Comparison of ENCODE assay signal across 8 cellular contexts in genomic region chr18:8478166-8478967, GRCh38.
DNase-seq lines count a peak whose midpoint lies in the region; ATAC-seq and TF ChIP-seq lines count a peak whose summit lies in the region.

No MANE protein-coding gene starts in this region.

- H3K4me1 ChIP-seq in esophagus muscularis mucosa = no peaks in the 10 kb centered on the region
- H3K4me1 ChIP-seq in thyroid gland = no peaks in the 10 kb centered on the region

- H3K36me3 Mint-ChIP-seq in natural killer cell treated with Interleukin-12 subunit alpha and Interleukin-12 subunit beta and Interleukin-15 and Interleukin-18, amount 100 ng/mL, for 72 hours = no peaks in the 10 kb centered on the region

- H3K27me3 Mint-ChIP-seq in natural killer cell treated with Interleukin-12 subunit alpha and Interleukin-12 subunit beta and Interleukin-15 and Interleukin-18, amount 100 ng/mL, for 72 hours = peaks cover 23 to 24% of the 10 kb centered on the region in 2 donors

- H3K9me3 ChIP-seq in esophagus muscularis mucosa = no peaks in the 10 kb centered on the region
- no peaks in the 10 kb centered on the region for H3K9me3 ChIP-seq in thyroid gland

- no peak overlapping the region for H3K27ac Mint-ChIP-seq in natural killer cell treated with Interleukin-12 subunit alpha and Interleukin-12 subunit beta and Interleukin-15 and Interleukin-18, amount 100 ng/mL, for 72 hours

- H3K4me3 Mint-ChIP-seq in natural killer cell treated with Interleukin-12 subunit alpha and Interleukin-12 subunit beta and Interleukin-15 and Interleukin-18, amount 100 ng/mL, for 72 hours = no peak overlapping the region

- TF ChIP-seq POLR2A in esophagus muscularis mucosa (IDR thresholded peaks at IDR 0.05; ENCODE audit: low read depth) = no peak
- no peak for TF ChIP-seq POLR2A in thyroid gland (IDR thresholded peaks at IDR 0.05)

- H3K4me1 Mint-ChIP-seq in natural killer cell treated with Interleukin-12 subunit alpha and Interleukin-12 subunit beta and Interleukin-15 and Interleukin-18, amount 100 ng/mL, for 72 hours (ENCODE audit: low read depth in 2 of 2) = peaks cover 0 to 8% of the 10 kb centered on the region in 2 donors

- no peak overlapping the region for H3K4me3 ChIP-seq in esophagus muscularis mucosa
- no peak overlapping the region for H3K4me3 ChIP-seq in thyroid gland (replicated peaks in 1 of 3)

- peak; percentile 7 to 60 for DNase-seq in NCI-H524 (lab: John Stamatoyannopoulos, UW)
- DNase-seq in NCI-H524 treated with DMSO at 0.1 percent for 48 hours (lab: John Stamatoyannopoulos, UW) = no peak
- peak; percentile 42 for DNase-seq in NCI-H460 (ENCODE audit: extremely low read depth, low read depth)
- peak; percentile 77 for DNase-seq in activated CD8-positive, alpha-beta memory T cell treated with anti-CD3 and anti-CD28 coated beads for 24 hours
- no peak for DNase-seq in esophagus muscularis mucosa (ENCODE audit: extremely low spot score)
- no peak for DNase-seq in natural killer cell treated with Interleukin-12 subunit alpha and Interleukin-12 subunit beta and Interleukin-15 and Interleukin-18, amount 100 ng/mL, for 72 hours (ENCODE audit: low spot score)
- peak; percentile 44 to 58 for DNase-seq in thyroid gland

- TF ChIP-seq CTCF in esophagus muscularis mucosa (IDR thresholded peaks at IDR 0.05) (peak; percentile 55 to 86 (median 66)), thyroid gland (IDR thresholded peaks at IDR 0.05) (peak; percentile 60 to 88 (median 69))

- intact Hi-C loops in esophagus muscularis mucosa (cut with DNase I) (no loop called here), thyroid gland (cut with DNase I) (no loop called here)

- H3K27ac ChIP-seq in esophagus muscularis mucosa (replicated peaks in 1 of 4) (no peak overlapping the region), thyroid gland (no peak overlapping the region)

- peaks cover 0 to 16% (median 0%) of the 10 kb centered on the region in 4 donors for H3K27me3 ChIP-seq in esophagus muscularis mucosa
- H3K27me3 ChIP-seq in thyroid gland = no peaks in the 10 kb centered on the region

- no peak for TF ChIP-seq EP300 in esophagus muscularis mucosa (IDR thresholded peaks at IDR 0.05)

- H3K36me3 ChIP-seq in esophagus muscularis mucosa = no peaks in the 10 kb centered on the region
- H3K36me3 ChIP-seq in thyroid gland = no peaks in the 10 kb centered on the region

- 66% methylated on average over 14 of the region's 14 CpGs for WGBS in esophagus muscularis mucosa
- 51 to 53% methylated on average over 14 of the region's 14 CpGs for WGBS in thyroid gland, 2 donors

- peak; percentile 86 for ATAC-seq in HG02759 (IDR thresholded peaks at IDR 0.05; ENCODE audit: unreplicated experiment)
- peak; percentile 62 to 68 for ATAC-seq in natural killer cell treated with Interleukin-12 subunit alpha and Interleukin-12 subunit beta and Interleukin-15 and Interleukin-18, amount 100 ng/mL, for 72 hours

- H3K9me3 Mint-ChIP-seq in natural killer cell treated with Interleukin-12 subunit alpha and Interleukin-12 subunit beta and Interleukin-15 and Interleukin-18, amount 100 ng/mL, for 72 hours = no peaks in the 10 kb centered on the region

Comparison
In these comparisons a context has a peak if more than half of its experiments do, and no peak if none do; other contexts are left out.
1. DNase-seq: peak in NCI-H524 (2 of 2), NCI-H460 (single experiment), activated CD8-positive, alpha-beta memory T cell treated with anti-CD3 and anti-CD28 coated beads for 24 hours (single experiment) and thyroid gland (2 of 2); none in NCI-H524 treated with DMSO at 0.1 percent for 48 hours (single experiment), esophagus muscularis mucosa (single experiment) and natural killer cell treated with Interleukin-12 subunit alpha and Interleukin-12 subunit beta and Interleukin-15 and Interleukin-18, amount 100 ng/mL, for 72 hours (single experiment).